ENCODE assay signal across 9 cellular contexts in genomic region chr6:7267521-7268091, GRCh38. TPM values are rescaled to one million over a fixed set of nuclear protein-coding genes. Genes with fewer than 3 reads are reported as not detected.
DNase-seq lines count a peak whose midpoint lies in the region; ATAC-seq and TF ChIP-seq lines count a peak whose summit lies in the region.
"Had no signal": no experiment of that assay in that cellular context is flagged by ENCODE, and none has a peak within 500 bp of the region (broad histone marks: within the 10 kb centered on the region; RNA-seq: fewer than 3 reads in every experiment).

No MANE protein-coding gene starts in this region.

- intact Hi-C loops in mucosa of descending colon (cut with DNase I, micrococcal nuclease): no loop called here
- intact Hi-C loops in activated CD4-positive, alpha-beta T cell treated with anti-CD3 and anti-CD28 coated beads, Interleukin-2, amount 10 ng/mL, durations not matched to agents 24 days and 14 days (cut with micrococcal nuclease): no loop called here

- no peaks in the 10 kb centered on the region for H3K36me3 Mint-ChIP-seq in activated CD4-positive, alpha-beta T cell treated with anti-CD3 and anti-CD28 coated beads, Interleukin-2, amount 10 ng/mL, durations not matched to agents 24 days and 14 days (ENCODE audit: low read depth)
- H3K36me3 Mint-ChIP-seq in nephron progenitor cell (ENCODE audit: low read depth): no peaks in the 10 kb centered on the region

- no peaks in the 10 kb centered on the region for H3K9me3 ChIP-seq in mucosa of descending colon

- no peaks in the 10 kb centered on the region for H3K4me1 ChIP-seq in mucosa of descending colon (ENCODE audit: low read depth)

- no peak overlapping the region for H3K4me3 ChIP-seq in BJ (ENCODE audit: low read depth, low read length)
- no peak overlapping the region for H3K4me3 ChIP-seq in mucosa of descending colon

- POLR2A ChIA-PET in BJ (lab: Charles Lee): no interaction called here

- peaks cover 7% of the 10 kb centered on the region for H3K27me3 Mint-ChIP-seq in activated CD4-positive, alpha-beta T cell treated with anti-CD3 and anti-CD28 coated beads, Interleukin-2, amount 10 ng/mL, durations not matched to agents 24 days and 14 days
- peaks cover 2% of the 10 kb centered on the region for H3K27me3 Mint-ChIP-seq in nephron progenitor cell (ENCODE audit: low read depth, poor library complexity)

- ATAC-seq in mucosa of descending colon: peak; percentile 51
- ATAC-seq in activated CD4-positive, CD25-positive, alpha-beta regulatory T cell treated with anti-CD3 and anti-CD28 coated beads, Interleukin-2, amount 50 U/mL, for 24 hours: no peak
- no peak for ATAC-seq in GM21360 (IDR thresholded peaks at IDR 0.05; ENCODE audit: unreplicated experiment)

- CTCF ChIA-PET in BJ (lab: Yijun Ruan, JAX): interaction anchor here (0.8 to 1.0 kb wide), 2 partner anchors 28 to 348 kb away, joined by 3 to 7 read pairs; no protein-coding TSS in a partner anchor

- no peaks in the 10 kb centered on the region for H3K9me3 Mint-ChIP-seq in activated CD4-positive, alpha-beta T cell treated with anti-CD3 and anti-CD28 coated beads, Interleukin-2, amount 10 ng/mL, durations not matched to agents 24 days and 14 days
- H3K9me3 Mint-ChIP-seq in nephron progenitor cell: peaks cover 12% of the 10 kb centered on the region
- H3K9me3 Mint-ChIP-seq: activated B cell treated with CpG ODN at 0.5 μM for 24 hours had no signal

- DNase-seq in BJ (ENCODE audit: low read depth) (peak; percentile 76), LoVo (ENCODE audit: low spot score) (peak; percentile 59), caudate nucleus (lab: John Stamatoyannopoulos, UW) (peak in 44 of 61 donors; percentile 13 to 92 (median 54)), mucosa of descending colon (peak in 1 of 3 donors; percentile 42), nephron progenitor cell (no peak)
- no peak for DNase-seq in activated CD4-positive, alpha-beta T cell treated with anti-CD3 and anti-CD28 coated beads, Interleukin-2, amount 10 ng/mL, durations not matched to agents 24 days and 14 days
- DNase-seq: activated B cell treated with CpG ODN at 0.5 μM for 24 hours had no signal

- H3K4me3 Mint-ChIP-seq in activated CD4-positive, alpha-beta T cell treated with anti-CD3 and anti-CD28 coated beads, Interleukin-2, amount 10 ng/mL, durations not matched to agents 24 days and 14 days: no peak overlapping the region
- no peak overlapping the region for H3K4me3 Mint-ChIP-seq in nephron progenitor cell
- H3K4me3 Mint-ChIP-seq: activated B cell treated with CpG ODN at 0.5 μM for 24 hours had no signal

- H3K27ac Mint-ChIP-seq in activated CD4-positive, alpha-beta T cell treated with anti-CD3 and anti-CD28 coated beads, Interleukin-2, amount 10 ng/mL, durations not matched to agents 24 days and 14 days: no peak overlapping the region
- H3K27ac Mint-ChIP-seq in nephron progenitor cell: no peak overlapping the region
- H3K27ac Mint-ChIP-seq: activated B cell treated with CpG ODN at 0.5 μM for 24 hours had no signal

- no peaks in the 10 kb centered on the region for H3K36me3 ChIP-seq in BJ (ENCODE audit: control insufficient read depth, insufficient read depth, low read length)
- no peaks in the 10 kb centered on the region for H3K36me3 ChIP-seq in mucosa of descending colon (ENCODE audit: low read depth)

- TF ChIP-seq CTCF in BJ (IDR thresholded peaks at IDR 0.05; ENCODE audit: insufficient read depth, low read depth, low read length): no peak
- no peak for TF ChIP-seq CTCF in mucosa of descending colon (IDR thresholded peaks at IDR 0.05)
- TF ChIP-seq CTCF in nephron progenitor cell (IDR thresholded peaks at IDR 0.05): no peak

- no peaks in the 10 kb centered on the region for H3K4me1 Mint-ChIP-seq in activated CD4-positive, alpha-beta T cell treated with anti-CD3 and anti-CD28 coated beads, Interleukin-2, amount 10 ng/mL, durations not matched to agents 24 days and 14 days
- H3K4me1 Mint-ChIP-seq in nephron progenitor cell: peaks cover 5% of the 10 kb centered on the region
- H3K4me1 Mint-ChIP-seq: activated B cell treated with CpG ODN at 0.5 μM for 24 hours had no signal

- no peak overlapping the region for H3K27ac ChIP-seq in caudate nucleus (ENCODE audit: low read depth, low read length)

- no peaks in the 10 kb centered on the region for H3K27me3 ChIP-seq in BJ (ENCODE audit: control insufficient read depth, insufficient read depth, low read length)

RNA-seq across cellular contexts. Expression of gene SSR1, which starts 45.4 kb away (rescaled TPM):
- polyA plus RNA-seq in BJ (2011; rRNA removed): 173 and 215 TPM in 2 replicates
- 72.3 and 90.9 TPM in 2 replicates for polyA minus RNA-seq in BJ (2011; rRNA and poly(A)+ RNA removed)
- 100 to 1,000 TPM in 1 of 3 donors, 10 to 100 TPM in 2; 83.2 to 139 (median 99.4) TPM for total RNA-seq in mucosa of descending colon
- total RNA-seq in activated CD4-positive, alpha-beta T cell treated with anti-CD3 and anti-CD28 coated beads, Interleukin-2, amount 10 ng/mL, durations not matched to agents 24 days and 14 days: 157 and 162 TPM in 2 replicates

Comparison
In these comparisons a context has a peak if more than half of its experiments do, and no peak if none do; other contexts are left out.
1. DNase-seq: peak in BJ (single experiment), LoVo (single experiment) and caudate nucleus (44 of 61); none in activated CD4-positive, alpha-beta T cell treated with anti-CD3 and anti-CD28 coated beads, Interleukin-2, amount 10 ng/mL, durations not matched to agents 24 days and 14 days (single experiment) and nephron progenitor cell (single experiment).